ENCODE assay signal across 8 cellular contexts in the genomic region with DNA sequence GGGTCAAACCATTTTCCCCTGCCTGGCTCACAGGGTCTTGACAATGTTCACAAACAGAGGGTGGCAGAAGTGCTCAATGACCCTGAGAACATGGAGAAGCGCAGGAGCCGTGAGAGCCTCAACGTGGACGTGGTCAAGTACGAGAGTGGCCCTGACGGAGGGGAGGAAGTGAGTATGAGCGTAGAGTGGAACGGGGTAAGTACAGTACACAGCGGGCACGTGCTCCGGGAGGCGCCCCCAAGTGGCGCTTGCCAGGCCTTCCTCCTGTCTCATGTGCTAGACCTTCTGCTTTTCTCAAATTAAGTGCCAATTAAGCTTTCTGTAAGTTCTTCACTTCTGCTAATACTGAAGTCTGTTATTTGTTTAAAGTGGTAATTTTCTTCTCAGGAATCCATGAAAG.
DNase-seq lines count a peak whose midpoint lies in the region; ATAC-seq and TF ChIP-seq lines count a peak whose summit lies in the region.

No MANE protein-coding gene starts in this region.

- no peak overlapping the region for H3K4me3 ChIP-seq in foreskin fibroblast (ENCODE audit: low read depth in 1 of 2, low read length in 2 of 2)

- peak; percentile 37 for TF ChIP-seq CTCF in foreskin fibroblast (IDR thresholded peaks at IDR 0.05; ENCODE audit: low read depth, low read length)

- ATAC-seq in GM19328 (IDR thresholded peaks at IDR 0.05; ENCODE audit: unreplicated experiment) (peak; percentile 76), HG03025 (IDR thresholded peaks at IDR 0.05; ENCODE audit: low FRiP score, unreplicated experiment) (no peak)

- DNase-seq in AML-193 (lab: John Stamatoyannopoulos, UW) (peak; percentile 13 to 22), NAMALWA (ENCODE audit: low spot score) (peak; percentile 74), foreskin fibroblast (peak in 1 of 2 donors; percentile 46), T1000 (lab: John Stamatoyannopoulos, UW) (no peak)
- DNase-seq in activated CD8-positive, alpha-beta memory T cell treated with anti-CD3 and anti-CD28 coated beads, Interleukin-2, amount 50 U/mL, for 4 hours, result peak; percentile 45
- DNase-seq in stimulated activated CD4-positive, alpha-beta T cell treated with anti-CD3 and anti-CD28 coated beads, Interleukin-12 subunit alpha, Interleukin-12 subunit beta, amount 100 ng/mL, for 4 hours, result peak; percentile 42
